In genomic region chr18:42936289-42936688, GRCh38 we compare ENCODE assay signal across 18 cellular contexts.
DNase-seq lines count a peak whose midpoint lies in the region; ATAC-seq and TF ChIP-seq lines count a peak whose summit lies in the region.
"Had no signal": no experiment of that assay in that cellular context is flagged by ENCODE, and none has a peak within 500 bp of the region (broad histone marks: within the 10 kb centered on the region; RNA-seq: fewer than 3 reads in every experiment).

No MANE protein-coding gene starts in this region.

- ATAC-seq in GM18867 (IDR thresholded peaks at IDR 0.05; ENCODE audit: unreplicated experiment) (peak; percentile 98), HG02623 (IDR thresholded peaks at IDR 0.05; ENCODE audit: unreplicated experiment) (peak; percentile 66), HG03565 (IDR thresholded peaks at IDR 0.05; ENCODE audit: unreplicated experiment) (peak; percentile 63)
- ATAC-seq: activated CD8-positive, alpha-beta T cell treated with anti-CD3 and anti-CD28 coated beads for 36 hours; stimulated activated naive B cell treated with anti-CD40 and anti-IgM and Interleukin-4, amounts not matched to agents 10 μg/mL and 1 μg/mL and 100 μg/mL, for 72 hours had no signal

- no peak for TF ChIP-seq CTCF in tibial artery (IDR thresholded peaks at IDR 0.05)

- H3K4me1 ChIP-seq in tibial artery (no peaks in the 10 kb centered on the region), HAP-1 (no peaks in the 10 kb centered on the region)

- H3K4me3 ChIP-seq in tibial artery (no peak overlapping the region), HAP-1 (no peak overlapping the region)
- H3K4me3 ChIP-seq: hepatocyte, neural progenitor cell, thoracic aorta had no signal

- H3K27me3 ChIP-seq in tibial artery: no peaks in the 10 kb centered on the region
- H3K27me3 ChIP-seq in HAP-1 (ENCODE audit: low read depth): no peaks in the 10 kb centered on the region
- H3K27me3 ChIP-seq: hepatocyte, neural progenitor cell had no signal

- DNase-seq in NCI-H2107 (lab: John Stamatoyannopoulos, UW): no peak
- DNase-seq in head of caudate nucleus: no peak
- DNase-seq in tibial artery: no peak
- no peak for DNase-seq in HAP-1 (ENCODE audit: low spot score in 2 of 2)
- DNase-seq: activated CD8-positive, alpha-beta T cell treated with anti-CD3 and anti-CD28 coated beads for 36 hours; activated naive CD4-positive, alpha-beta T cell treated with Interleukin-2 at 50 U/mL for 16 hours; activated T-cell treated with anti-CD3 and anti-CD28 coated beads, Interleukin-2, amount 50 U/mL, for 1 hour; amygdala; NCI-H1105 treated with DMSO at 0.1 percent for 48 hours; NCI-H2171; NCI-H524 treated with DMSO at 0.1 percent for 48 hours; stimulated activated naive B cell treated with anti-CD40 and anti-IgM and Interleukin-4, amounts not matched to agents 10 μg/mL and 1 μg/mL and 100 μg/mL, for 72 hours had no signal

- H3K9me3 ChIP-seq in tibial artery (no peaks in the 10 kb centered on the region), HAP-1 (no peaks in the 10 kb centered on the region)
- H3K9me3 ChIP-seq: thoracic aorta had no signal

- H3K27ac ChIP-seq in tibial artery: no peak overlapping the region
- H3K27ac ChIP-seq: hepatocyte, neural progenitor cell, thoracic aorta had no signal

- in situ Hi-C loops in HAP-1 (cut with MboI; ENCODE audit: low sequenced_read_pairs): no loop called here

- H3K36me3 ChIP-seq in tibial artery (no peaks in the 10 kb centered on the region), HAP-1 (replicated peaks) (no peaks in the 10 kb centered on the region)
- H3K36me3 ChIP-seq: neural progenitor cell, thoracic aorta had no signal

- intact Hi-C loops in head of caudate nucleus (cut with DNase I): no loop called here
- intact Hi-C loops in tibial artery (cut with DNase I; ENCODE audit: low total_unique reads): no loop called here
